ENCODE assay signal across 18 cellular contexts in the genomic region with DNA sequence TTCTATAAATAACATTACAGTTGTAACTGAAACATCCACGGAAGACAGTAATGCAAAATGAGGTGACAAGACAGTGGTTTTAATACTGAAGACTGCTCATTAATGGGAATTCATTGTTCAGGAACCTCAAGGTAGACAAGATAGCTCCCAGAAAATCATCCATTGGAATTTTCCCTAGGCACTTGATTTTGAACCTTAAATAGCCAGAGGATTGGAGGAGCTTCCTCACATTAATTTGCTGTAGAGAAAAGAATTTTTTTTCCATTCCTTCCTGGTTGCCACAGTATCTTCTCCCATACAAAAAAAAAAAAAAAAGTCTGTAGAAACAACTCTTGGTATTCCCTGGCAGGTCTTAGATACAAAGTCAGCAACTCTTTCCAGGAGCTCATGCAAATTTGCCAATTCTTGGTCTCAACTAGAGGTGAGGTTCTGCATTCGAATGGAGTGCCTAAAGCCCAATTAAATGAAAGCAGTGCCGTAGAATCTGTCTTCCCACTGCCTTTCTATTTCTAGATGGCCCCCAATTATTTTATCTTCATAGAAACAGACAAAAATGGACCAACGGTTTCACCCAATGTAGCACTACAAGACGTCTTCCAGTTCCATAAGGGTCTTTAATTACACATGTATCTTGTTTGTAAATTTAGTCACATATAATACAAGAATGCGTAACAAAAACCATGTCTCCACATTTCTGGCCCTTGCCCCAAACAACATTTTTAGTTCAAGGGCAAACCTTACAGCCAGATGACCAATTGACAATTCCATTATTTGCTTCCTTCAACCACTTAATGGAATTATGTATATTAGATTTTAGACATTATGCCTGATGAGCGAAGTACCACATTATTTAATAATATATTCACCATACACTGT. TPM values are rescaled to one million over a fixed set of nuclear protein-coding genes. Genes with fewer than 3 reads are reported as not detected.
DNase-seq lines count a peak whose midpoint lies in the region; ATAC-seq and TF ChIP-seq lines count a peak whose summit lies in the region.
"Had no signal": no experiment of that assay in that cellular context is flagged by ENCODE, and none has a peak within 500 bp of the region (broad histone marks: within the 10 kb centered on the region; RNA-seq: fewer than 3 reads in every experiment).

No MANE protein-coding gene starts in this region.

- H3K27ac Mint-ChIP-seq in activated T-cell treated with anti-CD3 and anti-CD28 coated beads, Interleukin-2, amount 50 U/mL, for 24 hours = peak overlapping the region; percentile 22
- peak overlapping the region; percentile 45 for H3K27ac Mint-ChIP-seq in osteocyte (ENCODE audit: unreplicated experiment)
- H3K27ac Mint-ChIP-seq: activated naive CD8-positive, alpha-beta T cell treated with anti-CD3 and anti-CD28 coated beads, Interleukin-2, amount 50 U/mL, for 24 hours had no signal

- H3K4me3 ChIP-seq in epithelial cell of esophagus (ENCODE audit: low read length) (no peak overlapping the region), tibial nerve (no peak overlapping the region)

- no peak for ATAC-seq in HG02973 (IDR thresholded peaks at IDR 0.05; ENCODE audit: unreplicated experiment)
- ATAC-seq: activated naive CD8-positive, alpha-beta T cell treated with anti-CD3 and anti-CD28 coated beads, Interleukin-2, amount 50 U/mL, for 24 hours; naive thymus-derived CD8-positive, alpha-beta T cell had no signal

- TF ChIP-seq POLR2A in tibial nerve (IDR thresholded peaks at IDR 0.05) = no peak

- WGBS in tibial nerve, 2 donors = 84 to 87% methylated on average over 7 of the region's 7 CpGs

- H3K4me1 Mint-ChIP-seq in activated T-cell treated with anti-CD3 and anti-CD28 coated beads, Interleukin-2, amount 50 U/mL, for 24 hours (ENCODE audit: low read depth) = peaks cover 51% of the 10 kb centered on the region
- H3K4me1 Mint-ChIP-seq in osteocyte (ENCODE audit: unreplicated experiment) = peaks cover 37% of the 10 kb centered on the region

- no peak for TF ChIP-seq CTCF in epithelial cell of esophagus (IDR thresholded peaks at IDR 0.05; ENCODE audit: insufficient read depth, low read depth, low read length, missing control alignments)
- no peak for TF ChIP-seq CTCF in osteocyte (IDR thresholded peaks at IDR 0.05)
- TF ChIP-seq CTCF in tibial nerve (IDR thresholded peaks at IDR 0.05) = no peak

- no peak for DNase-seq in activated T-cell treated with anti-CD3 and anti-CD28 coated beads, Interleukin-2, amount 50 U/mL, for 24 hours
- no peak for DNase-seq in activated T-cell treated with anti-CD3 and anti-CD28 coated beads, Interleukin-2, amount 50 U/mL, for 1 hour
- peak; percentile 59 for DNase-seq in RKO (ENCODE audit: low spot score)
- peak; percentile 46 for DNase-seq in epithelial cell of esophagus (ENCODE audit: low read depth)
- DNase-seq in osteocyte (ENCODE audit: extremely low spot score, unreplicated experiment) = no peak
- DNase-seq in tibial nerve (ENCODE audit: low spot score in 2 of 2) = no peak
- no peak for DNase-seq in DMS 273 (lab: John Stamatoyannopoulos, UW; ENCODE audit: unreplicated experiment)
- DNase-seq: activated naive CD8-positive, alpha-beta T cell treated with anti-CD3 and anti-CD28 coated beads, Interleukin-2, amount 50 U/mL, for 24 hours; CD4-positive, CD25-positive, alpha-beta regulatory T cell; cerebellar nuclear complex; EL; GOT3; naive thymus-derived CD8-positive, alpha-beta T cell; NCI-H2029; NCI-H510A treated with DMSO at 0.1 percent for 48 hours; stimulated activated naive CD4-positive, alpha-beta T cell treated with Interleukin-2 at 50 U/mL for 16 hours had no signal

- TF ChIP-seq EP300 in tibial nerve (IDR thresholded peaks at IDR 0.05) = no peak

- H3K27me3 Mint-ChIP-seq in activated T-cell treated with anti-CD3 and anti-CD28 coated beads, Interleukin-2, amount 50 U/mL, for 24 hours = no peaks in the 10 kb centered on the region
- H3K27me3 Mint-ChIP-seq in osteocyte (ENCODE audit: unreplicated experiment) = no peaks in the 10 kb centered on the region
- H3K27me3 Mint-ChIP-seq: activated naive CD8-positive, alpha-beta T cell treated with anti-CD3 and anti-CD28 coated beads, Interleukin-2, amount 50 U/mL, for 24 hours; CD4-positive, CD25-positive, alpha-beta regulatory T cell; naive thymus-derived CD8-positive, alpha-beta T cell; type B pancreatic cell had no signal

- no peaks in the 10 kb centered on the region for H3K9me3 Mint-ChIP-seq in activated T-cell treated with anti-CD3 and anti-CD28 coated beads, Interleukin-2, amount 50 U/mL, for 24 hours
- H3K9me3 Mint-ChIP-seq in osteocyte (ENCODE audit: unreplicated experiment) = no peaks in the 10 kb centered on the region
- H3K9me3 Mint-ChIP-seq: activated naive CD8-positive, alpha-beta T cell treated with anti-CD3 and anti-CD28 coated beads, Interleukin-2, amount 50 U/mL, for 24 hours; CD4-positive, CD25-positive, alpha-beta regulatory T cell; naive thymus-derived CD8-positive, alpha-beta T cell; type B pancreatic cell had no signal

- peaks cover 7 to 56% (median 29%) of the 10 kb centered on the region in 3 donors for H3K36me3 ChIP-seq in tibial nerve

- no peaks in the 10 kb centered on the region for H3K27me3 ChIP-seq in tibial nerve

- H3K4me1 ChIP-seq in tibial nerve = peaks cover 0 to 45% (median 15%) of the 10 kb centered on the region in 4 donors

- no peak overlapping the region for H3K4me3 Mint-ChIP-seq in activated T-cell treated with anti-CD3 and anti-CD28 coated beads, Interleukin-2, amount 50 U/mL, for 24 hours
- no peak overlapping the region for H3K4me3 Mint-ChIP-seq in osteocyte (ENCODE audit: unreplicated experiment)
- H3K4me3 Mint-ChIP-seq: activated naive CD8-positive, alpha-beta T cell treated with anti-CD3 and anti-CD28 coated beads, Interleukin-2, amount 50 U/mL, for 24 hours; naive thymus-derived CD8-positive, alpha-beta T cell; type B pancreatic cell had no signal

- H3K9me3 ChIP-seq in tibial nerve = no peaks in the 10 kb centered on the region

- peaks cover 60% of the 10 kb centered on the region for H3K36me3 Mint-ChIP-seq in activated T-cell treated with anti-CD3 and anti-CD28 coated beads, Interleukin-2, amount 50 U/mL, for 24 hours (ENCODE audit: low read depth)
- peaks cover 51% of the 10 kb centered on the region for H3K36me3 Mint-ChIP-seq in osteocyte (ENCODE audit: unreplicated experiment)

- H3K27ac ChIP-seq in tibial nerve = no peak overlapping the region

RNA-seq across cellular contexts. Expression of a gene that starts 13.5 kb away (rescaled TPM):
- 754 and 795 TPM in 2 replicates for total RNA-seq in osteocyte
- 100 to 1,000 TPM; 368 to 440 (median 381) TPM for total RNA-seq in tibial nerve

Comparison
In these comparisons a context has a peak if more than half of its experiments do, and no peak if none do; other contexts are left out.
1. DNase-seq: peak in RKO (single experiment) and epithelial cell of esophagus (single experiment); none in activated T-cell treated with anti-CD3 and anti-CD28 coated beads, Interleukin-2, amount 50 U/mL, for 24 hours (single experiment), activated T-cell treated with anti-CD3 and anti-CD28 coated beads, Interleukin-2, amount 50 U/mL, for 1 hour (single experiment), osteocyte (single experiment), tibial nerve (0 of 2) and DMS 273 (single experiment).